ENCODE assay signal across 8 cellular contexts in genomic region chr19:4403005-4403761, GRCh38. TPM values are rescaled to one million over a fixed set of nuclear protein-coding genes. Genes with fewer than 3 reads are reported as not detected.
DNase-seq lines count a peak whose midpoint lies in the region; ATAC-seq and TF ChIP-seq lines count a peak whose summit lies in the region.

No MANE protein-coding gene starts in this region.

- no peaks in the 10 kb centered on the region; the same call in 2 of the 3 replicates for H3K9me3 Mint-ChIP-seq in GM23338

- peaks cover 45% of the 10 kb centered on the region for H4K20me1 ChIP-seq in GM23338 (replicated peaks; ENCODE audit: insufficient read depth)

- H3K36me3 ChIP-seq in GM23338 (ENCODE audit: insufficient read depth), result peaks cover 4% of the 10 kb centered on the region; the same call in 1 of the 2 replicates
- no peaks in the 10 kb centered on the region for H3K36me3 ChIP-seq in gastrocnemius medialis

- H2AFZ ChIP-seq in GM23338, result no peak overlapping the region

- no peaks in the 10 kb centered on the region for H3K9me2 ChIP-seq in GM23338 (ENCODE audit: insufficient read depth)

- H3K27ac Mint-ChIP-seq in GM23338, result peak overlapping the region; percentile 95

- peaks cover 17% of the 10 kb centered on the region; the same call in 1 of the 2 replicates for H3F3A ChIP-seq in GM23338 (replicated peaks; ENCODE audit: low read depth)

- DNase-seq in GM23338 (ENCODE audit: low spot score) (peak; percentile 47), RPMI8226 (peak; percentile 26), fibroblast of mammary gland (ENCODE audit: low read depth) (no peak), gastrocnemius medialis (peak in 1 of 2 donors; percentile 15), medulla oblongata (ENCODE audit: extremely low spot score) (no peak), GDM1 (lab: John Stamatoyannopoulos, UW) (no peak), ecto neural progenitor cell (ENCODE audit: low spot score) (no peak)

- peak overlapping the region; percentile 98 for H3K4me3 Mint-ChIP-seq in GM23338

- peaks cover 55% of the 10 kb centered on the region for H3K4me1 Mint-ChIP-seq in GM23338

- H3K27me3 Mint-ChIP-seq in GM23338 (ENCODE audit: insufficient read depth, low read depth, poor library complexity), result peaks cover 6% of the 10 kb centered on the region

- H3K79me2 ChIP-seq in GM23338 (replicated peaks; ENCODE audit: insufficient read depth), result peaks cover 84% of the 10 kb centered on the region

- H3K4me3 ChIP-seq in GM23338, result peak overlapping the region; percentile 93
- peak overlapping the region; percentile 90 for H3K4me3 ChIP-seq in fibroblast of mammary gland (ENCODE audit: control insufficient read depth, low read depth, low read length)
- H3K4me3 ChIP-seq in gastrocnemius medialis, result peak overlapping the region; percentile 63 to 77 (median 70)

- in situ Hi-C loops in gastrocnemius medialis (cut with MboI; ENCODE audit: low sequenced_read_pairs in 4 of 4), result loop anchor here in 1 of 4 donors (25.0 kb wide), 1 partner anchor 141 kb away; no protein-coding TSS in a partner anchor

- H3K27me3 ChIP-seq in GM23338 (ENCODE audit: insufficient read depth), result no peaks in the 10 kb centered on the region
- H3K27me3 ChIP-seq in gastrocnemius medialis, result no peaks in the 10 kb centered on the region

- H3K4me1 ChIP-seq in GM23338 (ENCODE audit: insufficient read depth) (peaks cover 52% of the 10 kb centered on the region), gastrocnemius medialis (peaks cover 28 to 34% of the 10 kb centered on the region in 2 donors)

- intact Hi-C loops in gastrocnemius medialis (cut with DNase I; ENCODE audit: low total_unique reads), result loop anchor here (2.0 to 10.0 kb wide), 5 partner anchors 46 to 338 kb away; partner anchors contain the start of genes PLIN5, UBXN6 and ZBTB7A

- no peak; the same call in 2 of the 3 replicates for ATAC-seq in GM23338
- ATAC-seq in gastrocnemius medialis, result no peak
- ATAC-seq in GM21576 (IDR thresholded peaks at IDR 0.05; ENCODE audit: unreplicated experiment), result no peak

- H3K27ac ChIP-seq in GM23338 (ENCODE audit: low read depth), result peak overlapping the region; percentile 100
- peak overlapping the region; percentile 32 to 95 (median 74) for H3K27ac ChIP-seq in gastrocnemius medialis

- H3K36me3 Mint-ChIP-seq in GM23338 (ENCODE audit: low read depth), result peaks cover 54% of the 10 kb centered on the region

- peak overlapping the region; percentile 97 for H3K4me2 ChIP-seq in GM23338

- no peak for TF ChIP-seq CTCF in GM23338 (conservative IDR thresholded peaks at IDR 0.05; ENCODE audit: low read depth in 2 of 2)
- no peak for TF ChIP-seq CTCF in fibroblast of mammary gland (conservative IDR thresholded peaks at IDR 0.05; ENCODE audit: control insufficient read depth, insufficient read depth, low read depth, low read length)
- no peak for TF ChIP-seq CTCF in gastrocnemius medialis (IDR thresholded peaks at IDR 0.05 in 4 of 5, conservative IDR thresholded peaks at IDR 0.05 in 1 of 5)

- no peaks in the 10 kb centered on the region for H3K9me3 ChIP-seq in gastrocnemius medialis

- TF ChIP-seq POLR2A in gastrocnemius medialis (IDR thresholded peaks at IDR 0.05), result no peak

TF ChIP-seq in GM23338, 12 proteins besides CTCF, POLR2A, EP300 and RAD21:
- TF ChIP-seq CREB1 (CRISPR knock-in tag; IDR thresholded peaks at IDR 0.05; ENCODE audit: low read depth) (no peak), EZH2phosphoT487 (IDR thresholded peaks at IDR 0.05; ENCODE audit: unreplicated experiment) (no peak), ZNF462 (CRISPR knock-in tag; IDR thresholded peaks at IDR 0.05) (no peak), NANOG (IDR thresholded peaks at IDR 0.05; ENCODE audit: borderline replicate concordance) (no peak), POLR2AphosphoS5 (IDR thresholded peaks at IDR 0.05; ENCODE audit: low read depth) (no peak)

RNA-seq across cellular contexts. Expression of gene CHAF1A, which starts 0.7 kb away (rescaled TPM):
- total RNA-seq in GM23338 (2014; rRNA removed; shearing (Covaris generic)), result 84.1 and 113 TPM in 2 replicates
- polyA plus RNA-seq in GM23338 (2016; fragmentation: Nextera tagmentation; extraction: Ambion mirVana), result 109 and 125 TPM in 2 replicates
- total RNA-seq in gastrocnemius medialis, result 10 to 100 TPM in 2 of 4 donors, 1 to 10 TPM in 2; 7.3 to 15.8 (median 9.7) TPM

RNA-seq across cellular contexts. Expression of gene SH3GL1, which starts 2.8 kb away (rescaled TPM):
- 85.8 and 89.5 TPM in 2 replicates for total RNA-seq in GM23338 (2014; rRNA removed; shearing (Covaris generic))
- 73.1 and 75.6 TPM in 2 replicates for polyA plus RNA-seq in GM23338 (2016; fragmentation: Nextera tagmentation; extraction: Ambion mirVana)
- 10 to 100 TPM; 11.6 to 19.4 (median 15.8) TPM for total RNA-seq in gastrocnemius medialis

RNA-seq across cellular contexts. Expression of gene UBXN6, which starts 54.4 kb away (rescaled TPM):
- 21.6 TPM in 2 replicates for total RNA-seq in GM23338 (2014; rRNA removed; shearing (Covaris generic))
- polyA plus RNA-seq in GM23338 (2016; fragmentation: Nextera tagmentation; extraction: Ambion mirVana), result 19.1 and 20.4 TPM in 2 replicates
- total RNA-seq in gastrocnemius medialis, result 100 to 1,000 TPM in 3 of 4 donors, 10 to 100 TPM in 1; 93.8 to 230 (median 114) TPM

RNA-seq across cellular contexts. Expression of gene MPND, which starts 59.8 kb away (rescaled TPM):
- total RNA-seq in GM23338 (2014; rRNA removed; shearing (Covaris generic)), result 9.1 and 15.6 TPM in 2 replicates
- polyA plus RNA-seq in GM23338 (2016; fragmentation: Nextera tagmentation; extraction: Ambion mirVana), result 11.8 and 22.5 TPM in 2 replicates
- total RNA-seq in gastrocnemius medialis, result 1 to 10 TPM; 2.7 to 3.1 (median 3.0) TPM

Comparison
In these comparisons a context has a peak if more than half of its experiments do, and no peak if none do; other contexts are left out.
1. DNase-seq: peak in GM23338 (single experiment) and RPMI8226 (single experiment); none in fibroblast of mammary gland (single experiment), medulla oblongata (single experiment), GDM1 (single experiment) and ecto neural progenitor cell (single experiment).
2. Peak in every context shown above with its lines, with median percentiles within 50 percentile points of each other: H3K4me3 ChIP-seq.